Comparison of ENCODE assay signal across 9 cellular contexts in genomic region chr7:41696323-41696916, GRCh38. TPM values are rescaled to one million over a fixed set of nuclear protein-coding genes. Genes with fewer than 3 reads are reported as not detected.
DNase-seq lines count a peak whose midpoint lies in the region; ATAC-seq, FAIRE-seq and TF ChIP-seq lines count a peak whose summit lies in the region.
"Had no signal": no experiment of that assay in that cellular context is flagged by ENCODE, and none has a peak within 500 bp of the region (broad histone marks: within the 10 kb centered on the region; RNA-seq: fewer than 3 reads in every experiment).

No MANE protein-coding gene starts in this region.

- H3K9ac ChIP-seq in HepG2 (ENCODE audit: insufficient read depth, low read depth, low read length), result no peak overlapping the region

- H3K79me2 ChIP-seq in PC-9 (ENCODE audit: low read depth), result peaks cover 57% of the 10 kb centered on the region
- no peaks in the 10 kb centered on the region for H3K79me2 ChIP-seq in HepG2 (ENCODE audit: insufficient read depth, low read length)

- H3K4me1 ChIP-seq in PC-9 (replicated peaks; ENCODE audit: insufficient read depth) (peaks cover 25% of the 10 kb centered on the region), HepG2 (ENCODE audit: insufficient read depth, low read length) (no peaks in the 10 kb centered on the region)

- 27% methylated on average over 15 of the region's 15 CpGs for WGBS in HepG2 (ENCODE audit: low lambda C conversion rate)

- H3K27ac ChIP-seq in PC-9 (no peak overlapping the region), HepG2 (ENCODE audit: extremely low read length, insufficient read depth, low read length) (no peak overlapping the region)

- CTCF ChIA-PET in PC-9 (lab: Charles Lee), result interaction anchor here (0.6 to 1.3 kb wide), 9 partner anchors 8 to 1211 kb away, joined by 3 to 4 read pairs (median 3); no protein-coding TSS in a partner anchor
- CTCF ChIA-PET in HepG2 (lab: Yijun Ruan, JAX; ENCODE audit: low intra/inter-chr PET ratio, low total read pairs), result no interaction called here

- H3K4me2 ChIP-seq in PC-9 (peak overlapping the region; percentile 78), HepG2 (ENCODE audit: low read depth, low read length) (no peak overlapping the region)

- H3K27me3 ChIP-seq in PC-9 (ENCODE audit: insufficient read depth, low read depth) (no peaks in the 10 kb centered on the region), HepG2 (ENCODE audit: control insufficient read depth in 1 of 2, insufficient read depth in 2 of 2, low read length in 2 of 2) (no peaks in the 10 kb centered on the region)

- intact Hi-C loops in PC-9 (cut with micrococcal nuclease; ENCODE audit: unreplicated experiment) (loop anchor here (1.0 to 2.0 kb wide), 3 partner anchors 116 to 449 kb away; no protein-coding TSS in a partner anchor), HepG2 (cut with micrococcal nuclease; ENCODE audit: unreplicated experiment) (loop anchor here (1.0 to 10.0 kb wide), 3 partner anchors 382 to 1464 kb away; no protein-coding TSS in a partner anchor)

- TF ChIP-seq POLR2A in HepG2 (IDR thresholded peaks at IDR 0.05; ENCODE audit: insufficient read depth in 1 of 2, low read depth in 2 of 2, low read length in 2 of 2), result no peak

- POLR2A ChIA-PET in PC-9 (lab: Charles Lee; ENCODE audit: unreplicated experiment) (interaction anchor here (0.5 to 1.3 kb wide), 4 partner anchors 116 to 297 kb away, joined by 3 to 9 read pairs (median 4); no protein-coding TSS in a partner anchor), HepG2 (lab: Yijun Ruan, JAX) (no interaction called here)

- H3K4me3 ChIP-seq in PC-9 (peak overlapping the region; percentile 19; the same call in 1 of the 2 replicates), HepG2 (replicated peaks in 1 of 3; ENCODE audit: insufficient read depth in 1 of 3, low read depth in 2 of 3, low read length in 3 of 3) (no peak overlapping the region)

- H3K9me3 ChIP-seq in PC-9 (ENCODE audit: insufficient read depth, low read depth), result peaks cover 4% of the 10 kb centered on the region; the same call in 1 of the 2 replicates
- H3K9me3 ChIP-seq in HepG2 (ENCODE audit: low read length), result no peaks in the 10 kb centered on the region

- peak; percentile 75 for TF ChIP-seq CTCF in PC-9 (conservative IDR thresholded peaks at IDR 0.05)
- peak; percentile 77 for TF ChIP-seq CTCF in HepG2 (CRISPR knock-in tag; IDR thresholded peaks at IDR 0.05)

- H3K9me2 ChIP-seq in PC-9 (ENCODE audit: insufficient read depth), result no peaks in the 10 kb centered on the region

- H3F3A ChIP-seq in PC-9 (ENCODE audit: insufficient read depth, low read depth), result no peaks in the 10 kb centered on the region

- peak; percentile 45 for TF ChIP-seq RAD21 in HepG2 (CRISPR knock-in tag; IDR thresholded peaks at IDR 0.05)

- in situ Hi-C loops in G401 (cut with HindIII; ENCODE audit: low sequenced_read_pairs) (no loop called here), HepG2 (cut with HindIII; ENCODE audit: extremely low pct_ligation_motif_present, low pct_unique_long_range_greater_than_20kb) (no loop called here)

- FAIRE-seq in HepG2 (lab: Jason Lieb, UNC), result peak; percentile 21

- peaks cover 5% of the 10 kb centered on the region; the same call in 1 of the 2 replicates for H3K36me3 ChIP-seq in PC-9 (ENCODE audit: low read depth)
- H3K36me3 ChIP-seq in HepG2 (replicated peaks in 1 of 2; ENCODE audit: control insufficient read depth in 1 of 2, insufficient read depth in 2 of 2, low read length in 2 of 2), result no peaks in the 10 kb centered on the region

- ATAC-seq in HG02623 (IDR thresholded peaks at IDR 0.05; ENCODE audit: unreplicated experiment) (peak; percentile 59), HepG2 (peak; percentile 97), GM18907 (IDR thresholded peaks at IDR 0.05; ENCODE audit: unreplicated experiment) (no peak), HG03039 (IDR thresholded peaks at IDR 0.05; ENCODE audit: unreplicated experiment) (no peak)
- ATAC-seq: activated naive CD4-positive, alpha-beta T cell treated with anti-CD3 and anti-CD28 coated beads, Interleukin-2, amount 50 U/mL, for 72 hours had no signal

- DNase-seq in G401 (ENCODE audit: low spot score) (peak; percentile 23), PC-9 (peak; percentile 68 to 80), dermis blood vessel endothelial cell (peak; percentile 93), HepG2 (ENCODE audit: low spot score) (peak; percentile 45), stromal cell of bone marrow (ENCODE audit: low read depth) (peak; percentile 85)

- BruUV-seq in PC-9 (replicated peaks; lab: Mats Ljungman, UMichigan) (no TSS peak), HepG2 (replicated peaks; lab: Mats Ljungman, UMichigan) (no TSS peak)

- no peak for TF ChIP-seq EP300 in HepG2 (IDR thresholded peaks at IDR 0.05; ENCODE audit: low read depth in 2 of 2, low read length in 2 of 2)
- TF ChIP-seq EP300 in HepG2 (CRISPR knock-in tag; IDR thresholded peaks at IDR 0.05; ENCODE audit: borderline replicate concordance), result no peak

- H2AFZ ChIP-seq in PC-9 (no peak overlapping the region), HepG2 (ENCODE audit: low read length) (no peak overlapping the region)

- H4K20me1 ChIP-seq in PC-9 (ENCODE audit: insufficient read depth) (no peaks in the 10 kb centered on the region), HepG2 (ENCODE audit: insufficient read depth, low read length) (no peaks in the 10 kb centered on the region)

TF ChIP-seq in HepG2, 621 proteins besides CTCF, POLR2A, EP300 and RAD21 (continues in another document):
- TF ChIP-seq ZNF749 (CRISPR knock-in tag; IDR thresholded peaks at IDR 0.05; ENCODE audit: borderline replicate concordance) (no peak), TCF12 (IDR thresholded peaks at IDR 0.05) (no peak), TCF12 (CRISPR knock-in tag; IDR thresholded peaks at IDR 0.05) (no peak), ZNF564 (CRISPR knock-in tag; IDR thresholded peaks at IDR 0.05) (peak; percentile 66), ZNF501 (CRISPR knock-in tag; IDR thresholded peaks at IDR 0.05) (0 out of 2 replicates have a peak, but pooled peaks have one; percentile 15), SMC3 (IDR thresholded peaks at IDR 0.05; ENCODE audit: low read length) (peak; percentile 87), HNRNPK (IDR thresholded peaks at IDR 0.05; ENCODE audit: low read depth, low read length, poor library complexity, severe bottlenecking) (no peak), ZBTB33 (CRISPR knock-in tag; IDR thresholded peaks at IDR 0.05) (peak; percentile 47; the same call in 1 of the 2 replicates), ZNF563 (CRISPR knock-in tag; IDR thresholded peaks at IDR 0.05) (no peak), CENPX (CRISPR knock-in tag; IDR thresholded peaks at IDR 0.05) (no peak)

RNA-seq across cellular contexts. Expression of gene INHBA, which starts 6.5 kb away (rescaled TPM):
- not detected in 2 replicates for total RNA-seq in G401 (2014; rRNA removed; shearing (Covaris generic))
- total RNA-seq in PC-9 (2021) (17.3 and 17.6 TPM in 2 replicates), dermis blood vessel endothelial cell (0.60 and 1.0 TPM in 2 replicates), HepG2 (2016; rRNA removed; fragmentation: Illumina TruSeq; extraction: Trizol) (not detected in 2 replicates)
- not detected in 2 replicates for total RNA-seq in HepG2 (2016; cell fraction: cytosol; rRNA removed; fragmentation: Illumina TruSeq; extraction: Trizol; ENCODE audit: low read depth)
- not detected in 2 replicates for total RNA-seq in HepG2 (2016; cell fraction: insoluble cytoplasmic fraction; rRNA removed; fragmentation: Illumina TruSeq; extraction: Trizol)
- not detected in 2 replicates for total RNA-seq in HepG2 (2016; cell fraction: membrane; rRNA removed; fragmentation: Illumina TruSeq; extraction: Trizol)
- not detected in 2 replicates for total RNA-seq in HepG2 (2016; cell fraction: nucleus; rRNA removed; fragmentation: Illumina TruSeq; extraction: Trizol)
- not detected in 2 replicates for polyA plus RNA-seq in HepG2 (2011; rRNA removed)
- not detected in 2 replicates for polyA plus RNA-seq in HepG2 (2011; cell fraction: cytosol; rRNA removed)
- not detected in 2 replicates for polyA plus RNA-seq in HepG2 (2011; cell fraction: nucleus; rRNA removed)
- not detected in 2 replicates for polyA plus RNA-seq in HepG2 (2012)
- not detected in 2 replicates for polyA plus RNA-seq in HepG2 (2016; cell fraction: cytosol; fragmentation: Illumina TruSeq; extraction: Trizol; ENCODE audit: low read depth)
- polyA plus RNA-seq in HepG2 (2016; cell fraction: insoluble cytoplasmic fraction; fragmentation: Illumina TruSeq; extraction: Trizol; ENCODE audit: low read depth), result not detected in 2 replicates
- not detected in 2 replicates for polyA plus RNA-seq in HepG2 (2016; cell fraction: membrane; fragmentation: Illumina TruSeq; extraction: Trizol; ENCODE audit: low read depth)
- polyA plus RNA-seq in HepG2 (2016; cell fraction: nucleus; fragmentation: Illumina TruSeq; extraction: Trizol; ENCODE audit: insufficient read depth, low read depth), result not detected in 2 replicates
- polyA minus RNA-seq in HepG2 (2011; rRNA and poly(A)+ RNA removed; ENCODE audit: low replicate concordance), result 0.30 TPM in 1 of 2 replicates, not detected in the other
- not detected in 2 replicates for polyA minus RNA-seq in HepG2 (2011; cell fraction: cytosol; rRNA and poly(A)+ RNA removed)
- not detected in 2 replicates for polyA minus RNA-seq in HepG2 (2011; cell fraction: nucleus; rRNA and poly(A)+ RNA removed)

Comparison
In these comparisons a context has a peak if more than half of its experiments do, and no peak if none do; other contexts are left out.
1. DNase-seq: peak in every context shown above with its lines; median percentile 93 in dermis blood vessel endothelial cell; 85 in stromal cell of bone marrow; 74 in PC-9; 45 in HepG2; 23 in G401.
2. ATAC-seq: peak in HG02623 (single experiment) and HepG2 (single experiment); none in GM18907 (single experiment) and HG03039 (single experiment).